Comparison of ENCODE assay signal across 8 cellular contexts in the genomic region with DNA sequence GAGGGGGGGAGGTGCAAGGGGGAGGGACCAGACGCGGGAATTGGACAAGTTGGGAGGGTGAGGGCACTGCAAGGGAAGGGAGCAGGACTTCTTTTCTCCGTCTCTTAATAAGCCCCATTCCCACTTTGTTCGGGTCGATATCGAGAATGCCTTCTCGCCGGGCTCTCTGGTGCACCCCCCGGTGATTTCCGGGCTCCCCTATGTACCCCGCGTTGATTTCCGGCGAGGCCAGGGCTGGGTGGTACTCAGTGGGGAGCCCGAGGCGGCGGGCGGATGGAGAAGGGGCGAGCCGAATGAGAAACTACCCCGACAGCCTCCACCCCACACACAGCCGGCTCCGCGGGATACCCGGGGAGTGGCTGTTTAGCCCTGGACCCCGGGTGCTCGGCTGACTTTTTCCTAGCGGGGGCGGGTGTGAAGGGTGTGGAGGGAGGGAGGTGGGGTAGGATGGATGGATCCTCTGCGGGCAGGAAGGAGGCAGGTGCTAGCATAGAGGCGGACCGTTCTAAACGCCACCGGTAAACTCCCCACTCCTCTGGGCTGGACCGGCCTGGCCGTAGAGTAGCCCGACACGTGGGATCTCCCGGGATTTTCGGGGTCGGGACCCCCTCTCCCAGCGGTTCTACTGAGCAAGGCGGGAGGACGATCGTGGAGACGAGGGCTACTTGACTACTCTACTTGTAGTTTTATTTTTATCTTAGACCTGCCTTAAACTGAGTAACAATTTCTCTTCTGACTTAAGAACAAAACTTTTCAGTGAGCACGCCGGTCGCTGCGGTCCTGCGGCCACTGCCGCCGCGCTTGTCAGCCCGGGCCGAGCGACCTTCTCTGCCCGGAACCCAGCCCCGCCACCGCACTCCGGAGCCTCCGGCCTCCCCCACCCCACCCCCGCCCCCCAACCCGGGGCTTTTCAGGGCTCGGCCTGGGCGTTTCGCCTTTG. TPM values are rescaled to one million over a fixed set of nuclear protein-coding genes. Genes with fewer than 3 reads are reported as not detected.
DNase-seq lines count a peak whose midpoint lies in the region; ATAC-seq and TF ChIP-seq lines count a peak whose summit lies in the region.

No MANE protein-coding gene starts in this region.

- no peaks in the 10 kb centered on the region for H3K9me3 Mint-ChIP-seq in CD8-positive, alpha-beta T cell
- H3K9me3 Mint-ChIP-seq in activated naive CD4-positive, alpha-beta T cell treated with anti-CD3 and anti-CD28 coated beads for 36 hours = no peaks in the 10 kb centered on the region

- ATAC-seq in CD8-positive, alpha-beta T cell = peak; percentile 57
- no peak for ATAC-seq in HG02870 (IDR thresholded peaks at IDR 0.05; ENCODE audit: unreplicated experiment)

- no peaks in the 10 kb centered on the region for H3K9me3 ChIP-seq in CD8-positive, alpha-beta T cell (ENCODE audit: low read length)
- H3K9me3 ChIP-seq in right atrium auricular region = no peaks in the 10 kb centered on the region

- peaks cover 35% of the 10 kb centered on the region for H3K4me1 ChIP-seq in CD8-positive, alpha-beta T cell (ENCODE audit: insufficient read depth, low read length)
- H3K4me1 ChIP-seq in KMS-11 (ENCODE audit: low read depth, poor library complexity, severe bottlenecking) (peaks cover 7% of the 10 kb centered on the region), right atrium auricular region (peaks cover 0 to 37% of the 10 kb centered on the region in 2 donors)

- peak overlapping the region; percentile 17; the same call in 1 of the 2 replicates for H3K9ac ChIP-seq in KMS-11

- intact Hi-C loops in CD8-positive, alpha-beta T cell (cut with DNase I, micrococcal nuclease) = no loop called here
- intact Hi-C loops in activated naive CD4-positive, alpha-beta T cell treated with anti-CD3 and anti-CD28 coated beads for 36 hours (cut with micrococcal nuclease) = loop anchor here (2.0 to 10.0 kb wide), 3 partner anchors 15 to 194 kb away; partner anchors contain the start of gene DMAP1

- POLR2A ChIA-PET in CD8-positive, alpha-beta T cell (lab: Charles Lee) = interaction anchor here (1.0 kb wide), 1 partner anchor 226 kb away, joined by 3 read pairs; no protein-coding TSS in a partner anchor

- no peak for TF ChIP-seq CTCF in CD8-positive, alpha-beta T cell (IDR thresholded peaks at IDR 0.05)
- TF ChIP-seq CTCF in KMS-11 (conservative IDR thresholded peaks at IDR 0.05; ENCODE audit: low read depth, low read length) = no peak
- TF ChIP-seq CTCF in right atrium auricular region (IDR thresholded peaks at IDR 0.05) = no peak

- no peaks in the 10 kb centered on the region for H4K20me1 ChIP-seq in KMS-11 (ENCODE audit: insufficient read depth)

- CTCF ChIA-PET in CD8-positive, alpha-beta T cell (lab: Charles Lee) = no interaction called here
- CTCF ChIA-PET in activated naive CD4-positive, alpha-beta T cell treated with anti-CD3 and anti-CD28 coated beads for 36 hours (lab: Charles Lee) = no interaction called here

- peak overlapping the region; percentile 87 for H3K4me3 Mint-ChIP-seq in CD8-positive, alpha-beta T cell
- peak overlapping the region; percentile 79 for H3K4me3 Mint-ChIP-seq in activated naive CD4-positive, alpha-beta T cell treated with anti-CD3 and anti-CD28 coated beads for 36 hours

- DNase-seq in CD8-positive, alpha-beta T cell = peak in 3 of 7 experiments; percentile 27 to 69 (median 34)
- peak; percentile 50 for DNase-seq in activated naive CD4-positive, alpha-beta T cell treated with anti-CD3 and anti-CD28 coated beads for 36 hours
- no peak for DNase-seq in right atrium auricular region (ENCODE audit: low spot score)
- DNase-seq in skeletal muscle cell (ENCODE audit: low read depth) = no peak
- DNase-seq in mesenteric fat pad (ENCODE audit: low spot score) = no peak
- no peak for DNase-seq in NCI-H2107 (lab: John Stamatoyannopoulos, UW)

- H3K36me3 ChIP-seq in CD8-positive, alpha-beta T cell (ENCODE audit: insufficient read depth, low read length) = no peaks in the 10 kb centered on the region
- H3K36me3 ChIP-seq in KMS-11 (ENCODE audit: insufficient read depth) (no peaks in the 10 kb centered on the region), right atrium auricular region (no peaks in the 10 kb centered on the region)

- H3K79me2 ChIP-seq in KMS-11 (ENCODE audit: insufficient read depth, low read depth) = no peaks in the 10 kb centered on the region

- H3K27me3 Mint-ChIP-seq in CD8-positive, alpha-beta T cell (ENCODE audit: low read depth) = peaks cover 57% of the 10 kb centered on the region
- H3K27me3 Mint-ChIP-seq in activated naive CD4-positive, alpha-beta T cell treated with anti-CD3 and anti-CD28 coated beads for 36 hours (ENCODE audit: low read depth) = peaks cover 65% of the 10 kb centered on the region

- peak overlapping the region; percentile 92 for H3K4me2 ChIP-seq in KMS-11

- H2AFZ ChIP-seq in KMS-11 (ENCODE audit: low read depth) = peak overlapping the region; percentile 97

- no peak overlapping the region for H3K27ac ChIP-seq in CD8-positive, alpha-beta T cell (ENCODE audit: low read depth, low read length)
- H3K27ac ChIP-seq in KMS-11 (no peak overlapping the region), right atrium auricular region (peak overlapping the region; percentile 28 to 47)

- H3K36me3 Mint-ChIP-seq in CD8-positive, alpha-beta T cell = no peaks in the 10 kb centered on the region
- H3K36me3 Mint-ChIP-seq in activated naive CD4-positive, alpha-beta T cell treated with anti-CD3 and anti-CD28 coated beads for 36 hours (ENCODE audit: low read depth) = no peaks in the 10 kb centered on the region

- no peak overlapping the region for H3K27ac Mint-ChIP-seq in CD8-positive, alpha-beta T cell
- H3K27ac Mint-ChIP-seq in activated naive CD4-positive, alpha-beta T cell treated with anti-CD3 and anti-CD28 coated beads for 36 hours = no peak overlapping the region

- H3K27me3 ChIP-seq in CD8-positive, alpha-beta T cell (ENCODE audit: insufficient read depth, low read length) = peaks cover 43% of the 10 kb centered on the region
- H3K27me3 ChIP-seq in KMS-11 (ENCODE audit: insufficient read depth, low read depth) = no peaks in the 10 kb centered on the region
- H3K27me3 ChIP-seq in right atrium auricular region = peaks cover 23 to 42% of the 10 kb centered on the region in 2 donors

- H3K4me1 Mint-ChIP-seq in CD8-positive, alpha-beta T cell (ENCODE audit: low read depth) = peaks cover 37% of the 10 kb centered on the region
- H3K4me1 Mint-ChIP-seq in activated naive CD4-positive, alpha-beta T cell treated with anti-CD3 and anti-CD28 coated beads for 36 hours (ENCODE audit: low read depth) = peaks cover 30% of the 10 kb centered on the region

- peak overlapping the region; percentile 62 for H3K4me3 ChIP-seq in CD8-positive, alpha-beta T cell (ENCODE audit: low read depth, low read length)
- peak overlapping the region; percentile 78 for H3K4me3 ChIP-seq in KMS-11 (IDR thresholded peaks at IDR 0.05; ENCODE audit: insufficient read depth, low read depth, low read length)
- H3K4me3 ChIP-seq in right atrium auricular region = peak overlapping the region; percentile 27 to 52
- peak overlapping the region; percentile 47 for H3K4me3 ChIP-seq in skeletal muscle cell (ENCODE audit: low read depth, low read length)

RNA-seq across cellular contexts. Expression of gene RNF220, which starts 1.0 kb away (rescaled TPM):
- total RNA-seq in CD8-positive, alpha-beta T cell = 10 to 100 TPM; 78.7 to 82.1 TPM
- 10 to 100 TPM; 71.6 to 81.6 TPM for total RNA-seq in activated naive CD4-positive, alpha-beta T cell treated with anti-CD3 and anti-CD28 coated beads for 36 hours
- total RNA-seq in right atrium auricular region (10 to 100 TPM; 76.1 to 91.6 TPM), mesenteric fat pad (60.1 TPM)

RNA-seq across cellular contexts. Expression of gene ERI3, which starts 51.0 kb away (rescaled TPM):
- 10 to 100 TPM; 17.3 to 20.0 TPM for total RNA-seq in CD8-positive, alpha-beta T cell
- 10 to 100 TPM; 42.4 to 43.0 TPM for total RNA-seq in activated naive CD4-positive, alpha-beta T cell treated with anti-CD3 and anti-CD28 coated beads for 36 hours
- total RNA-seq in right atrium auricular region (10 to 100 TPM; 38.0 to 40.4 TPM), mesenteric fat pad (43.6 TPM)

Comparison
In these comparisons a context has a peak if more than half of its experiments do, and no peak if none do; other contexts are left out.
1. H3K27ac ChIP-seq: peak in right atrium auricular region (2 of 2); none in CD8-positive, alpha-beta T cell (single experiment) and KMS-11 (single experiment).
2. Peak in every context shown above with its lines, with median percentiles within 50 percentile points of each other: H3K4me3 ChIP-seq.